25 cellular contexts compared by ENCODE assay signal in the genomic region with DNA sequence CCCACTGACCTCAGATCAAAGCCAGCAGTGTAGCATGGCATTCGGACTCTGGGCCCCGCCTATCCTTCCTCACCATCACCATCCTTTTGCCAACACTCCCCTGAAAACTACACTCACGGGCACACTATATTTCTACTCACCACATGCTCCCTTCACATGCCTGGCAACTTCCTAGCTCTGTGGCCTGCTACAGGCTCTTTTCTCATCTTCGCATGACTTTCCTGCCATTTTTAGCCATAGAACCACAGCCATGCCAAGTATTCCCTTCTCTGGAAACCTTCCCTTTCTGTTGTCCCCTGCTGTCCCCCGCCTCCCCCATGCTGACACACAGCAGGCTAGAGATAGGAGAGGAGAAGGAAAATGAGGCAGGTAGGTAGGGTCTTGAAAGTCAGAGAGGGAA. TPM values are rescaled to one million over a fixed set of nuclear protein-coding genes. Genes with fewer than 3 reads are reported as not detected.
"Had no signal": no experiment of that assay in that cellular context is flagged by ENCODE, and none has a peak within 500 bp of the region (broad histone marks: within the 10 kb centered on the region; RNA-seq: fewer than 3 reads in every experiment).

No MANE protein-coding gene starts in this region.

- H3K36me3 ChIP-seq: colonic mucosa, esophagus muscularis mucosa, left ventricle myocardium inferior, ovary, spleen, tibial artery had no signal

- H3K4me3 ChIP-seq: colonic mucosa, esophagus muscularis mucosa, left ventricle myocardium inferior, lung, ovary, skin epidermis, spleen, testis, tibial artery had no signal

- H3K27ac ChIP-seq: colonic mucosa, esophagus muscularis mucosa, foreskin keratinocyte, left ventricle myocardium inferior, ovary, skin epidermis, spleen, testis, tibial artery had no signal

- H3K27me3 ChIP-seq: colonic mucosa, ovary, testis had no signal

- H3K9me3 ChIP-seq: colonic mucosa, esophagus muscularis mucosa, left ventricle myocardium inferior, ovary, spleen, testis, tibial artery had no signal

- ATAC-seq: foreskin keratinocyte; left colon; naive thymus-derived CD4-positive, alpha-beta T cell; sciatic nerve; stimulated activated memory B cell treated with anti-CD40 and anti-IgM and Interleukin-4, amounts not matched to agents 10 μg/mL and 1 μg/mL and 100 μg/mL, for 72 hours; stimulated activated naive CD8-positive, alpha-beta T cell treated with anti-CD3 and anti-CD28 coated beads, Interleukin-15, Interleukin-2, amounts not matched to agents 100 U/mL and 50 U/mL, for 24 hours had no signal

- DNase-seq: central memory CD4-positive, alpha-beta T cell; colonic mucosa; effector memory CD4-positive, alpha-beta T cell; foreskin keratinocyte; glutamatergic neuron; hypothalamus; immature natural killer cell; islet precursor cell; kidney glomerular epithelial cell; left colon; left ventricle myocardium inferior; naive thymus-derived CD4-positive, alpha-beta T cell; occipital lobe; ovary; posterior cingulate gyrus; spleen; stimulated activated CD4-positive, alpha-beta T cell treated with anti-CD3 and anti-CD28 coated beads, Interleukin-4, amount 100 ng/mL, for 4 hours; stimulated activated naive CD8-positive, alpha-beta T cell treated with anti-CD3 and anti-CD28 coated beads, Interleukin-15, Interleukin-2, amounts not matched to agents 100 U/mL and 50 U/mL, for 24 hours; testis; tibial artery had no signal

- H3K4me1 ChIP-seq: colonic mucosa, esophagus muscularis mucosa, foreskin keratinocyte, left ventricle myocardium inferior, testis, tibial artery had no signal

RNA-seq across cellular contexts. Expression of a gene that starts 45.5 kb away (rescaled TPM):
- polyA plus RNA-seq: immature natural killer cell; naive thymus-derived CD4-positive, alpha-beta T cell had no signal
